ENCODE assay signal across 8 cellular contexts in the genomic region with DNA sequence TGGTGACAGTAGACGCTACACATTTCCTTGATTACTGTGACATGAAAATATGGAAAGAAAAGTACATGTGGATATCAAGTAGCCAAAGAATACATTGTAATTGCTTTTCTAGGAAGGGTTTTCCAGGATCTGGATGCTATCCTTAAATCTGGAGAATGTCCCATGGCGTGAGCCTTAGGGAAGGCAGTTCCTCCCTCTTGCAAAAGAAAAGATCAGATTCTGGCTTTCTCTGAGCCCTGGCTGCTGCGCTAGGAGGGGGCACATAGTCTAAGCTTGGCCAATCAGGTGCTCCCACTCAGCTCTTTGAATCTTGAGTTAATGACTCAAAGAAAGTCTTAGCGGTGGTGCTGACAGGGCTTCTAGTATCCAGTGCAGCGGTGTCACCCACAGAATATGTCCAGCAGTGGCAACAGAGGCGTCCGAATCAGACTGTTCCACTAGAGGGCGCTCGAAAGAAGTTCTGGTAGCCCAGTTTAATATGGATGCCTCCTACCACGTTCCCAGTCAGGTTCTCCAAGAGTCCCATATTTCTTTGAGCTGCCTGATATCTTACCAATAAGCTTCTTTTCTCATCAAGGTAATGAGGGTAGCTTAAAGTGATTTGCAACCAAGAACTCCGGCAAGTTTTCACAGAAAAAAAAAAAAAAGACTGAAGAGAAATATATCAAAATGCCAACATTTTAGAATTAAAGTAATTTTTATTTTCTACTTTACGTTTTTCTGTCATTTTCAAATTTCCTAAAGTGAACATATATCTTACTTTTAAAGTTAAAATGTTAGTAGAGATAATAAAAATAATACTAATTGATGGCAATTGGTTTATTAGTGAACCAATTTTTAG.
DNase-seq lines count a peak whose midpoint lies in the region; TF ChIP-seq lines count a peak whose summit lies in the region.

No MANE protein-coding gene starts in this region.

- no peak overlapping the region for H3K27ac Mint-ChIP-seq in HFFc6

- H3K36me3 Mint-ChIP-seq in HFFc6 (ENCODE audit: low read depth) = no peaks in the 10 kb centered on the region

- no peak overlapping the region for H3K4me3 Mint-ChIP-seq in HFFc6

- TF ChIP-seq CTCF in HFFc6 (IDR thresholded peaks at IDR 0.05) = peak; percentile 82

- H3K9me3 Mint-ChIP-seq in HFFc6 = no peaks in the 10 kb centered on the region

- peaks cover 9% of the 10 kb centered on the region; the same call in 1 of the 2 replicates for H3K4me1 Mint-ChIP-seq in HFFc6 (ENCODE audit: low read depth)

- DNase-seq in DMS153 treated with DMSO at 0.1 percent for 48 hours (lab: John Stamatoyannopoulos, UW; ENCODE audit: unreplicated experiment) = peak; percentile 0
- DNase-seq in HFFc6 = peak; percentile 74
- DNase-seq in NCI-H460 (ENCODE audit: extremely low read depth, low read depth) = peak; percentile 82
- DNase-seq in activated CD4-positive, alpha-beta T cell treated with anti-CD3 and anti-CD28 coated beads, Interleukin-2, amount 50 U/mL, for 4 hours = peak; percentile 46 to 47
- DNase-seq in ecto neural progenitor cell (ENCODE audit: low spot score) = peak; percentile 85
- peak; percentile 69 to 81 for DNase-seq in lung microvascular endothelial cell (ENCODE audit: low read depth in 2 of 2)
- peak; percentile 5 to 21 for DNase-seq in stimulated activated CD8-positive, alpha-beta memory T cell treated with anti-CD3 and anti-CD28 coated beads, Interleukin-15, amount 100 ng/mL, for 4 hours (ENCODE audit: low read depth in 2 of 2)
- no peak for DNase-seq in GF-D8 (lab: John Stamatoyannopoulos, UW)

- H3K27me3 Mint-ChIP-seq in HFFc6 (ENCODE audit: insufficient read depth) = no peaks in the 10 kb centered on the region
